ENCODE assay signal across 9 cellular contexts in the genomic region with DNA sequence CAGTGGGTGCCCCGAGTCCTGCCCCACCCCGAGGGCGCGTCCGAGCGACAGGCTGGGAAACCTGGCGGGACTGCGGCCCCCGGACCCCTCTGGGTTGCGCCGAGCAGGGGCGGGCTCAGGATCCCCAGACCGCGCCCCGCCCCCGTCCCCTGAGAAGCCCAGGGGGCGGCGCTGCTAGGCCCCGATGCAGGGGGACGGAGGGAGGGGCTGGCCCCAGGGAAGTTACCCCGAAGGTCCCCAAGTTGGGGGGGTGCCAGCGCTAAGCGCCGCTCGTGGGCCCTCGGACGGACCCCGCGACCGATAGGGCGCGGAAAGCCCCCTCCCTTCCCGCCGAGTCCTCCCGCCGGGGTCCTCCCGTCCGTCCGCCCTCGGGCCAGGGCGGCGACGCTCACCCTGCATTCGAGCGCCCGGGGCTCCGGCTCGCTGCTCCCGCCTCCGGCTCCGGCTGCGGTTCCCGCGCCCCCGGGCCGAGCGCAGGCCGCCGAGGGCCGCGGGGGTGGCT. TPM values are rescaled to one million over a fixed set of nuclear protein-coding genes. Genes with fewer than 3 reads are reported as not detected.
DNase-seq lines count a peak whose midpoint lies in the region; ATAC-seq and TF ChIP-seq lines count a peak whose summit lies in the region.
"Had no signal": no experiment of that assay in that cellular context is flagged by ENCODE, and none has a peak within 500 bp of the region (broad histone marks: within the 10 kb centered on the region; RNA-seq: fewer than 3 reads in every experiment).

No MANE protein-coding gene starts in this region.

- TF ChIP-seq CTCF in NB4 (IDR thresholded peaks at IDR 0.05; ENCODE audit: low read depth, low read length) (no peak), natural killer cell (IDR thresholded peaks at IDR 0.05) (no peak)

- intact Hi-C loops in natural killer cell (cut with micrococcal nuclease), result loop anchor here (1.0 kb wide), 1 partner anchor 34 kb away; no protein-coding TSS in a partner anchor

- peaks cover 10% of the 10 kb centered on the region for H3K36me3 Mint-ChIP-seq in effector memory CD8-positive, alpha-beta T cell (ENCODE audit: insufficient read depth)
- no peaks in the 10 kb centered on the region for H3K36me3 Mint-ChIP-seq in natural killer cell

- H3K4me3 ChIP-seq in NB4 (ENCODE audit: low read depth, low read length), result no peak overlapping the region

- peaks cover 0 to 20% of the 10 kb centered on the region in 2 donors for H3K27me3 Mint-ChIP-seq in effector memory CD8-positive, alpha-beta T cell
- H3K27me3 Mint-ChIP-seq in natural killer cell (ENCODE audit: low read depth in 2 of 2), result no peaks in the 10 kb centered on the region

- DNase-seq in NCI-H345 (lab: John Stamatoyannopoulos, UW) (peak; percentile 39), NCI-H345 treated with DMSO at 0.1 percent for 48 hours (lab: John Stamatoyannopoulos, UW; ENCODE audit: unreplicated experiment) (no peak), NB4 (ENCODE audit: low read depth) (peak; percentile 64), natural killer cell (peak; percentile 26), dedifferentiated amniotic fluid mesenchymal stem cell (ENCODE audit: extremely low spot score) (no peak), hepatic stellate cell (ENCODE audit: low spot score) (no peak)
- DNase-seq in effector memory CD8-positive, alpha-beta T cell, result no peak

- ATAC-seq in effector memory CD8-positive, alpha-beta T cell (replicated peaks), result peak; percentile 43
- ATAC-seq in natural killer cell (peak; percentile 33 to 59 (median 55)), HG03342 (IDR thresholded peaks at IDR 0.05; ENCODE audit: unreplicated experiment) (no peak)

- H3K4me3 Mint-ChIP-seq in effector memory CD8-positive, alpha-beta T cell, result peak overlapping the region in 1 of 2 donors; percentile 58
- H3K4me3 Mint-ChIP-seq in natural killer cell, result no peak overlapping the region

- H3K9me3 Mint-ChIP-seq in effector memory CD8-positive, alpha-beta T cell, result no peaks in the 10 kb centered on the region
- no peaks in the 10 kb centered on the region for H3K9me3 Mint-ChIP-seq in natural killer cell

- H3K4me1 Mint-ChIP-seq in effector memory CD8-positive, alpha-beta T cell (ENCODE audit: low read depth in 2 of 2), result peaks cover 0 to 5% of the 10 kb centered on the region in 2 donors
- peaks cover 0 to 11% of the 10 kb centered on the region in 2 donors for H3K4me1 Mint-ChIP-seq in natural killer cell

- H3K27ac Mint-ChIP-seq in effector memory CD8-positive, alpha-beta T cell, result no peak overlapping the region
- H3K27ac Mint-ChIP-seq in natural killer cell, result no peak overlapping the region

- no peak for TF ChIP-seq POLR2A in NB4 (IDR thresholded peaks at IDR 0.05; ENCODE audit: extremely low read depth, insufficient read length)

RNA-seq across cellular contexts. Expression of a gene that starts 0.4 kb away (rescaled TPM):
- 1 to 10 TPM; 8.5 to 9.7 (median 8.7) TPM for total RNA-seq in natural killer cell

RNA-seq across cellular contexts. Expression of a gene that starts 16.5 kb away (rescaled TPM):
- total RNA-seq in natural killer cell, result not detected
- total RNA-seq: subcutaneous adipose tissue had no signal

RNA-seq across cellular contexts. Expression of a gene that starts 24.7 kb away (rescaled TPM):
- total RNA-seq in natural killer cell, result 10 to 100 TPM in 2 of 3 donors, 1 to 10 TPM in 1; 8.6 to 16.9 (median 15.6) TPM

RNA-seq across cellular contexts. Expression of a gene that starts 54.6 kb away (rescaled TPM):
- 1 to 10 TPM; 2.1 to 5.5 (median 2.3) TPM for total RNA-seq in natural killer cell

Comparison
In these comparisons a context has a peak if more than half of its experiments do, and no peak if none do; other contexts are left out.
1. DNase-seq: peak in NCI-H345 (single experiment), NB4 (single experiment) and natural killer cell (single experiment); none in NCI-H345 treated with DMSO at 0.1 percent for 48 hours (single experiment), effector memory CD8-positive, alpha-beta T cell (0 of 3), dedifferentiated amniotic fluid mesenchymal stem cell (single experiment) and hepatic stellate cell (single experiment).